ENCODE assay signal across 1 cellular context in genomic region chr5:142152383-142152730, GRCh38.
TF ChIP-seq lines count a peak whose summit lies in the region.

No MANE protein-coding gene starts in this region.

TF ChIP-seq in H1, 55 proteins besides CTCF, POLR2A, EP300 and RAD21:
- TF ChIP-seq SAP30 (IDR thresholded peaks at IDR 0.05; ENCODE audit: insufficient read depth, insufficient replicate concordance, low read length), result no peak
- no peak for TF ChIP-seq TEAD4 (IDR thresholded peaks at IDR 0.05; ENCODE audit: low read depth, low read length)
- TF ChIP-seq RXRA (IDR thresholded peaks at IDR 0.05; ENCODE audit: insufficient read depth, low read depth, low read length), result no peak
- TF ChIP-seq NRF1 (IDR thresholded peaks at IDR 0.05; ENCODE audit: low read depth, low read length), result no peak
- no peak for TF ChIP-seq CHD7 (IDR thresholded peaks at IDR 0.05; ENCODE audit: insufficient replicate concordance, low read length)
- no peak for TF ChIP-seq RNF2 (IDR thresholded peaks at IDR 0.05; ENCODE audit: borderline replicate concordance, low read depth, low read length, missing control alignments, poor library complexity, severe bottlenecking)
- no peak for TF ChIP-seq JUN (IDR thresholded peaks at IDR 0.05; ENCODE audit: low read depth, low read length)
- no peak for TF ChIP-seq MAX (IDR thresholded peaks at IDR 0.05)
- TF ChIP-seq SIRT6 (IDR thresholded peaks at IDR 0.05; ENCODE audit: low read length), result no peak
